ENCODE assay signal across 1 cellular context in genomic region chr22:38735126-38735464, GRCh38.
TF ChIP-seq lines count a peak whose summit lies in the region.

No MANE protein-coding gene starts in this region.

TF ChIP-seq in SK-N-SH, 30 proteins besides CTCF, POLR2A, EP300 and RAD21 (continued from another document):
- no peak for TF ChIP-seq SMC3 (IDR thresholded peaks at IDR 0.05; ENCODE audit: low read depth, low read length)
- no peak for TF ChIP-seq TEAD4 (IDR thresholded peaks at IDR 0.05; ENCODE audit: borderline replicate concordance, insufficient read depth)
- no peak for TF ChIP-seq GABPA (IDR thresholded peaks at IDR 0.05; ENCODE audit: low read depth)
- TF ChIP-seq RCOR1 (IDR thresholded peaks at IDR 0.05; ENCODE audit: low read length), result no peak
- no peak for TF ChIP-seq RXRA (IDR thresholded peaks at IDR 0.05; ENCODE audit: borderline replicate concordance, low read depth)
- TF ChIP-seq, protein P1, sequence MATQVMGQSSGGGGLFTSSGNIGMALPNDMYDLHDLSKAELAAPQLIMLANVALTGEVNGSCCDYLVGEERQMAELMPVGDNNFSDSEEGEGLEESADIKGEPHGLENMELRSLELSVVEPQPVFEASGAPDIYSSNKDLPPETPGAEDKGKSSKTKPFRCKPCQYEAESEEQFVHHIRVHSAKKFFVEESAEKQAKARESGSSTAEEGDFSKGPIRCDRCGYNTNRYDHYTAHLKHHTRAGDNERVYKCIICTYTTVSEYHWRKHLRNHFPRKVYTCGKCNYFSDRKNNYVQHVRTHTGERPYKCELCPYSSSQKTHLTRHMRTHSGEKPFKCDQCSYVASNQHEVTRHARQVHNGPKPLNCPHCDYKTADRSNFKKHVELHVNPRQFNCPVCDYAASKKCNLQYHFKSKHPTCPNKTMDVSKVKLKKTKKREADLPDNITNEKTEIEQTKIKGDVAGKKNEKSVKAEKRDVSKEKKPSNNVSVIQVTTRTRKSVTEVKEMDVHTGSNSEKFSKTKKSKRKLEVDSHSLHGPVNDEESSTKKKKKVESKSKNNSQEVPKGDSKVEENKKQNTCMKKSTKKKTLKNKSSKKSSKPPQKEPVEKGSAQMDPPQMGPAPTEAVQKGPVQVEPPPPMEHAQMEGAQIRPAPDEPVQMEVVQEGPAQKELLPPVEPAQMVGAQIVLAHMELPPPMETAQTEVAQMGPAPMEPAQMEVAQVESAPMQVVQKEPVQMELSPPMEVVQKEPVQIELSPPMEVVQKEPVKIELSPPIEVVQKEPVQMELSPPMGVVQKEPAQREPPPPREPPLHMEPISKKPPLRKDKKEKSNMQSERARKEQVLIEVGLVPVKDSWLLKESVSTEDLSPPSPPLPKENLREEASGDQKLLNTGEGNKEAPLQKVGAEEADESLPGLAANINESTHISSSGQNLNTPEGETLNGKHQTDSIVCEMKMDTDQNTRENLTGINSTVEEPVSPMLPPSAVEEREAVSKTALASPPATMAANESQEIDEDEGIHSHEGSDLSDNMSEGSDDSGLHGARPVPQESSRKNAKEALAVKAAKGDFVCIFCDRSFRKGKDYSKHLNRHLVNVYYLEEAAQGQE (IDR thresholded peaks at IDR 0.05; ENCODE audit: low read depth, low read length), result no peak
- TF ChIP-seq FOXM1 (IDR thresholded peaks at IDR 0.05; ENCODE audit: low read depth), result no peak
- no peak for TF ChIP-seq GATA2 (CRISPR knock-in tag; IDR thresholded peaks at IDR 0.05)
- no peak for TF ChIP-seq MEF2A (IDR thresholded peaks at IDR 0.05; ENCODE audit: borderline replicate concordance, low read depth)
- TF ChIP-seq TAF1 (IDR thresholded peaks at IDR 0.05; ENCODE audit: borderline replicate concordance, low read depth, low read length), result no peak
- TF ChIP-seq NRF1 (IDR thresholded peaks at IDR 0.05; ENCODE audit: low read depth, low read length), result no peak
- no peak for TF ChIP-seq ZBTB33 (IDR thresholded peaks at IDR 0.05; ENCODE audit: borderline replicate concordance, low read depth)
TF ChIP-seq in SK-N-SH: peak in this region for 0.
